Comparison of ENCODE assay signal across 9 cellular contexts in the genomic region with DNA sequence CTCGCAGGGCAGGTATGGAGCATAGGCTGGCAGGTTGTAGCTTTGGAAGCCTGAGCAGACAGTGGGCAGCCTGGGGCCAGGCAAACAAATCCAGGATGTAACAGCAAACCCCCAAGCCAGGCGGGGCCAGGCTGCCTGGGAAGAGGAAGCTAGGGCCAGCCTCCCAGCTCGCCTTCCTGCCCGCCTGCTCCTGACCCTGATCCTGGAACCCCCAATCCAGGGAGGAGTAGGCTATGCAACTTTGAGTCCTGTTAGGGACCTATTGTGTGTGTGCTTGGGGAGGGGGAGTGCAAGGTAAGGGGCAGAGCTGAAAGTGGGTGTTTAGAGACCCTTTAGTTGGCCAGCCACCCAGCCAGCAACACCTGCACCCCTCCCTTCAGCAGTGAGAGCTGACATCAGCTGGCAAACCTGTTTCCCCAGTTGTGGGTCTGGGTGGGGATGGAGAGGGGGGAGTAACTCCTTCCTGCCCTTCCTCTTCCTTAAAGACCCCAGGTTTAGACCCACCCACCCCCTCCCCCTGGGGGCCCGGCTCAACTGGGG. TPM values are rescaled to one million over a fixed set of nuclear protein-coding genes. Genes with fewer than 3 reads are reported as not detected.
A peak's percentile ranks its signal among the peaks of the same experiment; 100 is the strongest.
DNase-seq lines count a peak whose midpoint lies in the region; ATAC-seq, FAIRE-seq and TF ChIP-seq lines count a peak whose summit lies in the region.
"Had no signal": no experiment of that assay in that cellular context is flagged by ENCODE, and none has a peak within 500 bp of the region (broad histone marks: within the 10 kb centered on the region; RNA-seq: fewer than 3 reads in every experiment).

No MANE protein-coding gene starts in this region.

- TF ChIP-seq CTCF in GM12878 (IDR thresholded peaks at IDR 0.05 in 2 of 3, conservative IDR thresholded peaks at IDR 0.05 in 1 of 3; ENCODE audit: control insufficient read depth in 2 of 3, extremely low read depth in 1 of 3, insufficient read depth in 1 of 3, low read depth in 3 of 3, low read length in 3 of 3) (no peak), stomach (IDR thresholded peaks at IDR 0.05) (no peak), D721Med (IDR thresholded peaks at IDR 0.05; ENCODE audit: insufficient read depth, missing control alignments) (no peak)

- BruUV-seq in GM12878 (replicated peaks; lab: Mats Ljungman, UMichigan), result no TSS peak

- TF ChIP-seq EP300 in GM12878 (IDR thresholded peaks at IDR 0.05; ENCODE audit: borderline replicate concordance in 1 of 2, control insufficient read depth in 1 of 2, low read depth in 2 of 2, low read length in 2 of 2) (no peak), stomach (IDR thresholded peaks at IDR 0.05) (no peak)

- no peaks in the 10 kb centered on the region for H3K36me3 ChIP-seq in GM12878 (ENCODE audit: control insufficient read depth in 2 of 2, insufficient read depth in 2 of 2, low read length in 1 of 2)
- H3K36me3 ChIP-seq in stomach, result peaks cover 0 to 13% (median 0%) of the 10 kb centered on the region in 4 donors

- H3K9ac ChIP-seq in GM12878 (ENCODE audit: control insufficient read depth, insufficient read depth, low read length), result peak overlapping the region; percentile 10; the same call in 1 of the 2 replicates

- H3K4me3 ChIP-seq in GM12878 (peak overlapping the region; percentile 57), stomach (peak overlapping the region; percentile 59 to 70 (median 66))

- H3K4me1 ChIP-seq in GM12878 (ENCODE audit: control insufficient read depth, insufficient read depth, low read length), result peaks cover 37% of the 10 kb centered on the region
- H3K4me1 ChIP-seq in stomach, result peaks cover 58 to 93% (median 91%) of the 10 kb centered on the region in 4 donors

- DNase-seq in NCI-H526 (lab: John Stamatoyannopoulos, UW) (peak; percentile 34 to 56), NCI-H526 treated with DMSO at 0.1 percent for 48 hours (lab: John Stamatoyannopoulos, UW) (no peak), GM12878 (ENCODE audit: low read depth, low spot score) (no peak), islet precursor cell (peak; percentile 85), stomach (peak; percentile 76), T1000 (lab: John Stamatoyannopoulos, UW) (no peak), D721Med (ENCODE audit: insufficient read length, low spot score) (no peak)

- POLR2A ChIA-PET in GM12878 (lab: Charles Lee), result interaction anchor here (0.7 to 1.8 kb wide), 5 partner anchors 23 to 68 kb away, joined by 3 to 6 read pairs (median 4); no protein-coding TSS in a partner anchor

- 97% methylated on average over 4 of the region's 5 CpGs for WGBS in GM12878 (ENCODE audit: insufficient coverage, insufficient replicate concordance, low lambda C conversion rate, missing lambda C conversion rate)
- 0 to 31% (median 22%) methylated on average over 1 to 5 of the region's 5 CpGs for WGBS in stomach, 5 donors

- in situ Hi-C loops in GM12878 (cut with MboI), result no loop called here

- SMC1A ChIA-PET in GM12878 (lab: Charles Lee; ENCODE audit: uncharacterized antibody, unreplicated experiment), result interaction anchor here (0.6 to 9.6 kb wide), 11 partner anchors 8 to 149 kb away, joined by 3 to 126 read pairs (median 3); no protein-coding TSS in a partner anchor

- H3K4me2 ChIP-seq in GM12878 (ENCODE audit: control insufficient read depth, insufficient read depth), result peak overlapping the region; percentile 68

- CTCF ChIA-PET in GM12878 (lab: Yijun Ruan, JAX), result interaction anchor here (1.0 to 2.3 kb wide), 11 partner anchors 9 to 132 kb away, joined by 3 to 9 read pairs (median 4); no protein-coding TSS in a partner anchor

- H3K79me2 ChIP-seq in GM12878 (ENCODE audit: control insufficient read depth, insufficient read depth, low read length), result peaks cover 58% of the 10 kb centered on the region

- no peak for TF ChIP-seq RAD21 in GM12878 (IDR thresholded peaks at IDR 0.05; ENCODE audit: insufficient read depth, low read depth, low read length)

- no peak for ATAC-seq in GM12878
- no peak for ATAC-seq in HG02588 (IDR thresholded peaks at IDR 0.05; ENCODE audit: unreplicated experiment)

- RAD21 ChIA-PET in GM12878 (lab: Charles Lee; ENCODE audit: unreplicated experiment), result interaction anchor here (0.8 to 3.9 kb wide), 7 partner anchors 16 to 58 kb away, joined by 3 to 28 read pairs (median 5); no protein-coding TSS in a partner anchor

- H4K20me1 ChIP-seq in GM12878 (ENCODE audit: control insufficient read depth, insufficient read depth), result no peaks in the 10 kb centered on the region

- H3K9me3 ChIP-seq in GM12878 (replicated peaks; ENCODE audit: control insufficient read depth, insufficient read depth, low read length) (no peaks in the 10 kb centered on the region), stomach (no peaks in the 10 kb centered on the region)

- 0 out of 2 replicates have a peak, but pooled peaks have one; percentile 2 for TF ChIP-seq POLR2A in GM12878 (IDR thresholded peaks at IDR 0.05; ENCODE audit: low read depth, low read length)
- no peak for TF ChIP-seq POLR2A in stomach (IDR thresholded peaks at IDR 0.05)

- H3K27ac ChIP-seq in GM12878 (ENCODE audit: control insufficient read depth, insufficient read depth), result no peak overlapping the region
- peak overlapping the region; percentile 91 to 98 (median 95) for H3K27ac ChIP-seq in stomach

- intact Hi-C loops in GM12878 (cut with micrococcal nuclease; ENCODE audit: unreplicated experiment), result no loop called here
- intact Hi-C loops in stomach (cut with DNase I; ENCODE audit: low total_unique reads), result no loop called here

- FAIRE-seq in GM12878 (lab: Jason Lieb, UNC) (no peak), D721Med (lab: Jason Lieb, UNC) (no peak)
- FAIRE-seq: endometrium had no signal

- H2AFZ ChIP-seq in GM12878 (ENCODE audit: control insufficient read depth, low read depth, low read length), result no peak overlapping the region

- H3K27me3 ChIP-seq in GM12878 (replicated peaks in 1 of 2; ENCODE audit: control insufficient read depth in 2 of 2, insufficient read depth in 2 of 2, low read length in 1 of 2) (no peaks in the 10 kb centered on the region), stomach (no peaks in the 10 kb centered on the region)

TF ChIP-seq in GM12878, 131 proteins besides CTCF, POLR2A, EP300 and RAD21 (continues in another document):
- TF ChIP-seq ETV6 (conservative IDR thresholded peaks at IDR 0.05 in 1 of 2, IDR thresholded peaks at IDR 0.05 in 1 of 2; ENCODE audit: borderline replicate concordance in 1 of 2, low read depth in 1 of 2) (no peak), HDAC6 (IDR thresholded peaks at IDR 0.05; ENCODE audit: unreplicated experiment) (no peak), SRF (IDR thresholded peaks at IDR 0.05; ENCODE audit: low read depth in 2 of 2, low read length in 2 of 2) (no peak), SP1 (IDR thresholded peaks at IDR 0.05; ENCODE audit: low read depth, low read length) (no peak), SPI1 (IDR thresholded peaks at IDR 0.05; ENCODE audit: borderline replicate concordance, insufficient read depth, low read depth, low read length) (no peak), CBFB (IDR thresholded peaks at IDR 0.05; ENCODE audit: low read depth) (no peak), STAT3 (IDR thresholded peaks at IDR 0.05; ENCODE audit: low read depth, low read length) (no peak), ASH2L (IDR thresholded peaks at IDR 0.05; ENCODE audit: borderline replicate concordance, low read depth) (no peak), CHD1 (IDR thresholded peaks at IDR 0.05; ENCODE audit: low read depth, low read length) (no peak)

RNA-seq across cellular contexts. Expression of a gene that starts 2.5 kb away (rescaled TPM):
- 152 and 168 TPM in 2 replicates for total RNA-seq in GM12878 (2013; cell fraction: nucleolus; rRNA removed)
- total RNA-seq in GM12878 (2014; rRNA removed) (47.2 and 52.0 TPM in 2 replicates), GM12878 (2014; rRNA removed; fragmentation: Illumina TruSeq; extraction: Trizol) (19.7 and 21.8 TPM in 2 replicates), GM12878 (2021) (106 and 127 TPM in 2 replicates), stomach (100 to 1,000 TPM in 4 of 5 donors, 10 to 100 TPM in 1; 50.9 to 653 (median 247) TPM)
- polyA plus RNA-seq in GM12878 (2011; ENCODE audit: low read depth), result 27.1 TPM
- polyA plus RNA-seq in GM12878 (2011; rRNA removed) (17.1 and 29.0 TPM in 2 replicates), GM12878 (2014; fragmentation: Illumina TruSeq; extraction: Trizol) (16.4 and 41.4 TPM in 2 replicates), GM12878 (2014; fragmentation: Nextera tagmentation; extraction: Ambion mirVana) (under 1 TPM; 0.07 to 0.18 TPM), GM12878 (2014; rRNA removed) (96.3 and 110 TPM in 2 replicates), GM12878 (2016; fragmentation: Nextera tagmentation; extraction: Ambion mirVana) (10 to 100 TPM; 22.5 to 29.7 TPM), stomach (100 to 1,000 TPM in 1 of 3 donors, 10 to 100 TPM in 2; 35.0 to 193 (median 49.2) TPM)
- 39.5 and 52.6 TPM in 2 replicates for polyA plus RNA-seq in GM12878 (2011; cell fraction: cytosol; rRNA removed)
- polyA plus RNA-seq in GM12878 (2011; cell fraction: nucleus; rRNA removed), result 940 and 1,024 TPM in 2 replicates
- polyA plus RNA-seq in GM12878 (2012), result 62.9 and 78.4 TPM in 2 replicates
- polyA minus RNA-seq in GM12878 (2011; rRNA and poly(A)+ RNA removed), result 21.7 and 46.1 TPM in 2 replicates
- 21.8 and 25.3 TPM in 2 replicates for polyA minus RNA-seq in GM12878 (2011; cell fraction: cytosol; rRNA and poly(A)+ RNA removed)
- 95.1 and 139 TPM in 2 replicates for polyA minus RNA-seq in GM12878 (2011; cell fraction: nucleus; rRNA and poly(A)+ RNA removed)

RNA-seq across cellular contexts. Expression of a gene that starts 5.5 kb away (rescaled TPM):
- 111 and 121 TPM in 2 replicates for total RNA-seq in GM12878 (2013; cell fraction: nucleolus; rRNA removed)
- total RNA-seq in GM12878 (2014; rRNA removed) (46.9 and 53.0 TPM in 2 replicates), GM12878 (2014; rRNA removed; fragmentation: Illumina TruSeq; extraction: Trizol) (67.3 and 72.4 TPM in 2 replicates), GM12878 (2021) (65.8 and 65.9 TPM in 2 replicates), stomach (10 to 100 TPM in 4 of 5 donors, 1 to 10 TPM in 1; 2.9 to 55.3 (median 38.4) TPM)
- polyA plus RNA-seq in GM12878 (2011; ENCODE audit: low read depth), result 29.4 TPM
- polyA plus RNA-seq in GM12878 (2011; rRNA removed) (31.2 and 45.6 TPM in 2 replicates), GM12878 (2014; fragmentation: Illumina TruSeq; extraction: Trizol) (11.2 and 63.3 TPM in 2 replicates), GM12878 (2014; fragmentation: Nextera tagmentation; extraction: Ambion mirVana) (10 to 100 TPM in 1 of 2 experiments, 1 to 10 TPM in 1; 9.2 to 22.5 TPM), GM12878 (2014; rRNA removed) (59.3 and 67.6 TPM in 2 replicates), GM12878 (2016; fragmentation: Nextera tagmentation; extraction: Ambion mirVana) (10 to 100 TPM; 83.1 to 91.4 TPM), stomach (10 to 100 TPM; 84.2 to 88.7 (median 84.5) TPM)
- polyA plus RNA-seq in GM12878 (2011; cell fraction: cytosol; rRNA removed), result 52.2 and 68.0 TPM in 2 replicates
- polyA plus RNA-seq in GM12878 (2011; cell fraction: nucleus; rRNA removed), result 63.4 and 85.5 TPM in 2 replicates
- 47.7 and 72.7 TPM in 2 replicates for polyA plus RNA-seq in GM12878 (2012)
- polyA minus RNA-seq in GM12878 (2011; rRNA and poly(A)+ RNA removed), result 69.5 and 77.8 TPM in 2 replicates
- 15.6 and 18.2 TPM in 2 replicates for polyA minus RNA-seq in GM12878 (2011; cell fraction: cytosol; rRNA and poly(A)+ RNA removed)
- 64.3 and 144 TPM in 2 replicates for polyA minus RNA-seq in GM12878 (2011; cell fraction: nucleus; rRNA and poly(A)+ RNA removed)

Comparison
In these comparisons a context has a peak if more than half of its experiments do, and no peak if none do; other contexts are left out.
1. DNase-seq: peak in NCI-H526 (2 of 2), islet precursor cell (single experiment) and stomach (single experiment); none in NCI-H526 treated with DMSO at 0.1 percent for 48 hours (single experiment), GM12878 (single experiment), T1000 (single experiment) and D721Med (single experiment).